In genomic region chr2:200467806-200468686, GRCh38 we compare ENCODE assay signal across 11 cellular contexts. TPM values are rescaled to one million over a fixed set of nuclear protein-coding genes. Genes with fewer than 3 reads are reported as not detected.
A peak's percentile ranks its signal among the peaks of the same experiment; 100 is the strongest.
DNase-seq lines count a peak whose midpoint lies in the region; ATAC-seq and TF ChIP-seq lines count a peak whose summit lies in the region.
"Had no signal": no experiment of that assay in that cellular context is flagged by ENCODE, and none has a peak within 500 bp of the region (broad histone marks: within the 10 kb centered on the region; RNA-seq: fewer than 3 reads in every experiment).

No MANE protein-coding gene starts in this region.

- no peaks in the 10 kb centered on the region for H3K9me3 ChIP-seq in DND-41 (ENCODE audit: insufficient read depth, low read length, severe bottlenecking)
- no peaks in the 10 kb centered on the region for H3K9me3 ChIP-seq in breast epithelium
- no peaks in the 10 kb centered on the region for H3K9me3 ChIP-seq in prostate gland

- peak; percentile 34 for DNase-seq in DND-41
- peak; percentile 43 for DNase-seq in NAMALWA (ENCODE audit: low spot score)
- no peak for DNase-seq in breast epithelium (ENCODE audit: low spot score in 2 of 2)
- no peak for DNase-seq in prostate gland (ENCODE audit: low spot score)
- DNase-seq in NCI-H2107 (lab: John Stamatoyannopoulos, UW) = no peak
- no peak for DNase-seq in medulla oblongata (ENCODE audit: extremely low spot score)
- no peak for DNase-seq in nucleus accumbens (lab: John Stamatoyannopoulos, UW)
- DNase-seq in NCI-H1105 (lab: John Stamatoyannopoulos, UW) = no peak
- DNase-seq: Karpas-422, NCI-H446 treated with DMSO at 0.1 percent for 48 hours had no signal

- no peak overlapping the region for H3K4me2 ChIP-seq in DND-41 (ENCODE audit: insufficient read depth, low read length)
- H3K4me2 ChIP-seq: smooth muscle cell had no signal

- H3K36me3 ChIP-seq in DND-41 (ENCODE audit: insufficient read depth, low read length) (no peaks in the 10 kb centered on the region), breast epithelium (no peaks in the 10 kb centered on the region), prostate gland (no peaks in the 10 kb centered on the region)

- no peaks in the 10 kb centered on the region for H3K4me1 ChIP-seq in DND-41 (ENCODE audit: insufficient read depth, low read length)
- no peaks in the 10 kb centered on the region for H3K4me1 ChIP-seq in breast epithelium
- no peaks in the 10 kb centered on the region for H3K4me1 ChIP-seq in prostate gland (replicated peaks)

- 87% methylated on average over 8 of the region's 8 CpGs for WGBS in prostate gland

- H3K4me3 ChIP-seq in DND-41 (ENCODE audit: low read depth in 1 of 2, low read length in 2 of 2) (no peak overlapping the region), breast epithelium (no peak overlapping the region), prostate gland (no peak overlapping the region)
- H3K4me3 ChIP-seq: smooth muscle cell had no signal

- H3K27ac ChIP-seq in DND-41 (ENCODE audit: low read length) (no peak overlapping the region), breast epithelium (peak overlapping the region; percentile 65 to 84), prostate gland (peak overlapping the region; percentile 43 to 49)

- peak; percentile 69 for ATAC-seq in DND-41 (ENCODE audit: insufficient read depth, low read depth)

- TF ChIP-seq POLR2A in breast epithelium (IDR thresholded peaks at IDR 0.05) = no peak
- TF ChIP-seq POLR2A in prostate gland (IDR thresholded peaks at IDR 0.05) = no peak

- H3K27me3 ChIP-seq in DND-41 (ENCODE audit: insufficient read depth, low read length, poor library complexity) = peaks cover 4% of the 10 kb centered on the region
- H3K27me3 ChIP-seq in breast epithelium = no peaks in the 10 kb centered on the region
- H3K27me3 ChIP-seq in prostate gland (replicated peaks; ENCODE audit: insufficient read depth) = no peaks in the 10 kb centered on the region

- intact Hi-C loops in breast epithelium (cut with DNase I; ENCODE audit: low total_unique reads) (no loop called here), prostate gland (cut with DNase I) (loop anchor here (5.0 kb wide), 1 partner anchor 161 kb away; the partner anchor contains the start of gene SPATS2L)

- no peaks in the 10 kb centered on the region for H4K20me1 ChIP-seq in DND-41 (ENCODE audit: insufficient read depth, low read length)

- TF ChIP-seq CTCF in DND-41 (IDR thresholded peaks at IDR 0.05; ENCODE audit: borderline replicate concordance, extremely low read depth, low read length, poor library complexity, severe bottlenecking) (no peak), breast epithelium (IDR thresholded peaks at IDR 0.05) (no peak), prostate gland (IDR thresholded peaks at IDR 0.05) (no peak)

- H2AFZ ChIP-seq in DND-41 (ENCODE audit: low read depth, low read length) = no peak overlapping the region

- no peaks in the 10 kb centered on the region for H3K79me2 ChIP-seq in DND-41 (ENCODE audit: insufficient read depth, low read length)

- H3K9ac ChIP-seq in DND-41 (ENCODE audit: low read depth, low read length) = no peak overlapping the region

RNA-seq across cellular contexts. Expression of gene KCTD18, which starts 41.8 kb away (rescaled TPM):
- total RNA-seq in breast epithelium (10 to 100 TPM; 15.7 to 28.2 (median 23.3) TPM), prostate gland (10 to 100 TPM; 21.1 to 38.2 TPM)

RNA-seq across cellular contexts. Expression of gene SGO2, which starts 58.0 kb away (rescaled TPM):
- total RNA-seq in breast epithelium (1 to 10 TPM; 3.6 to 9.1 (median 4.6) TPM), prostate gland (1 to 10 TPM; 5.1 to 8.0 TPM)

Comparison
In these comparisons a context has a peak if more than half of its experiments do, and no peak if none do; other contexts are left out.
1. DNase-seq: peak in DND-41 (single experiment) and NAMALWA (single experiment); none in breast epithelium (0 of 2), prostate gland (single experiment), NCI-H2107 (single experiment), medulla oblongata (single experiment), nucleus accumbens (0 of 56) and NCI-H1105 (single experiment).